21 cellular contexts compared by ENCODE assay signal in the genomic region with DNA sequence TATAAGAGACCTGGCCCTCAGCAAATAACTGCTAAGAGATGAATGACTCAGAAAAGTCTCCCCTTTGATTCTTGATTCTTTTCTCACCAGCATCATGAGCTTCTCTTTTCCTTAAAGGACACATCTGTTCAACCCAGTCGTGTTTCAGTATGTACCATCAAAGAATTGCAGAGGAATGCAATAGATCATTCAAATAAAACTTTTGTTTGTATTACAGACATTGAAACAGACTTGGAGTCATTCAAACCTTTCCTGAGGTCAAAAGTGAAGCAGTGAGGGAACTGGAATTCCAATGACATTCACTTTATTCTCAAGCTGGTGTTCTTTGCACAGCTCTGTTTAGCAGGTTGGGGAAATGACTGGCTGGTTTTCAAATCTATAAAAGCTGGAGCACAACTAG.
DNase-seq lines count a peak whose midpoint lies in the region; ATAC-seq, FAIRE-seq and TF ChIP-seq lines count a peak whose summit lies in the region.
"Had no signal": no experiment of that assay in that cellular context is flagged by ENCODE, and none has a peak within 500 bp of the region (broad histone marks: within the 10 kb centered on the region; RNA-seq: fewer than 3 reads in every experiment).

No MANE protein-coding gene starts in this region.

- H3K9me3 ChIP-seq in left ventricle myocardium inferior (replicated peaks) (no peaks in the 10 kb centered on the region), endothelial cell of umbilical vein (replicated peaks; ENCODE audit: control insufficient read depth, insufficient read depth, low read length) (no peaks in the 10 kb centered on the region)
- H3K9me3 ChIP-seq: BE2C, MG63 had no signal

- no peaks in the 10 kb centered on the region for H3K79me2 ChIP-seq in endothelial cell of umbilical vein (ENCODE audit: control insufficient read depth, insufficient read depth, low read length)

- no peaks in the 10 kb centered on the region for H3K4me1 Mint-ChIP-seq in activated CD8-positive, alpha-beta T cell treated with anti-CD3 and anti-CD28 coated beads for 36 hours (ENCODE audit: low read depth)
- H3K4me1 Mint-ChIP-seq: CD4-positive, alpha-beta memory T cell; IgD-negative memory B cell had no signal

- no peaks in the 10 kb centered on the region for H3K9me1 ChIP-seq in endothelial cell of umbilical vein (replicated peaks; ENCODE audit: control insufficient read depth, extremely low read depth, insufficient read depth, low read length)

- H3K36me3 ChIP-seq in left ventricle myocardium inferior, result no peaks in the 10 kb centered on the region
- no peaks in the 10 kb centered on the region for H3K36me3 ChIP-seq in endothelial cell of umbilical vein (ENCODE audit: control insufficient read depth in 2 of 2, extremely low read depth in 1 of 2, insufficient read depth in 2 of 2, low read length in 2 of 2)
- H3K36me3 ChIP-seq: BE2C, MG63, Peyer's patch had no signal

- dilution Hi-C loops in endothelial cell of umbilical vein (cut with MboI; ENCODE audit: extremely low pct_ligation_motif_present, low sequenced_read_pairs), result no loop called here

- H3K27me3 Mint-ChIP-seq in activated CD8-positive, alpha-beta T cell treated with anti-CD3 and anti-CD28 coated beads for 36 hours, result no peaks in the 10 kb centered on the region
- H3K27me3 Mint-ChIP-seq: CD4-positive, alpha-beta memory T cell; IgD-negative memory B cell had no signal

- no peak for ATAC-seq in left ventricle myocardium superior
- no peak for ATAC-seq in HG03095 (IDR thresholded peaks at IDR 0.05; ENCODE audit: unreplicated experiment)
- ATAC-seq in activated CD8-positive, alpha-beta T cell treated with anti-CD3 and anti-CD28 coated beads for 36 hours, result no peak

- H3K27ac ChIP-seq in left ventricle myocardium inferior (replicated peaks) (peak overlapping the region; percentile 68), endothelial cell of umbilical vein (ENCODE audit: insufficient read depth, low read depth, low read length) (no peak overlapping the region)
- H3K27ac ChIP-seq: Peyer's patch had no signal

- no peak overlapping the region for H2AFZ ChIP-seq in endothelial cell of umbilical vein (ENCODE audit: low read depth, low read length)

- H3K27me3 ChIP-seq in left ventricle myocardium inferior (ENCODE audit: low read depth), result no peaks in the 10 kb centered on the region
- no peaks in the 10 kb centered on the region for H3K27me3 ChIP-seq in endothelial cell of umbilical vein (ENCODE audit: control insufficient read depth in 2 of 2, insufficient read depth in 2 of 2, low read length in 2 of 2)
- H3K27me3 ChIP-seq: BE2C, MG63, Peyer's patch had no signal

- CTCF ChIA-PET in endothelial cell of umbilical vein (lab: Charles Lee), result interaction anchor here (1.4 kb wide), 1 partner anchor 330 kb away, joined by 3 read pairs; no protein-coding TSS in a partner anchor
- CTCF ChIA-PET in activated CD8-positive, alpha-beta T cell treated with anti-CD3 and anti-CD28 coated beads for 36 hours (lab: Charles Lee), result no interaction called here

- DNase-seq in left ventricle myocardium inferior (no peak), left ventricle myocardium superior (no peak), M059J (ENCODE audit: low read depth) (peak; percentile 6), endothelial cell of umbilical vein (ENCODE audit: low read depth, low spot score) (peak; percentile 15), superior temporal gyrus (ENCODE audit: extremely low spot score) (peak; percentile 28), NCI-H1436 treated with DMSO at 0.1 percent for 48 hours (lab: John Stamatoyannopoulos, UW) (no peak)
- no peak for DNase-seq in activated CD8-positive, alpha-beta T cell treated with anti-CD3 and anti-CD28 coated beads for 36 hours
- DNase-seq: BE2C; CD4-positive, alpha-beta memory T cell; DMS153; GF-D8; H9; Karpas-422; MG63; NCI-H1092 treated with DMSO at 0.1 percent for 48 hours; NCI-H2081; NCI-H446 treated with DMSO at 0.1 percent for 48 hours; Peyer's patch had no signal

- H3K4me3 Mint-ChIP-seq in activated CD8-positive, alpha-beta T cell treated with anti-CD3 and anti-CD28 coated beads for 36 hours, result no peak overlapping the region
- H3K4me3 Mint-ChIP-seq: CD4-positive, alpha-beta memory T cell; H9; IgD-negative memory B cell had no signal

- peaks cover 6% of the 10 kb centered on the region for H3K9me3 Mint-ChIP-seq in activated CD8-positive, alpha-beta T cell treated with anti-CD3 and anti-CD28 coated beads for 36 hours
- H3K9me3 Mint-ChIP-seq: H9 had no signal

- TF ChIP-seq CTCF in left ventricle myocardium inferior (IDR thresholded peaks at IDR 0.05; ENCODE audit: borderline replicate concordance), result no peak
- no peak for TF ChIP-seq CTCF in endothelial cell of umbilical vein (IDR thresholded peaks at IDR 0.05; ENCODE audit: extremely low read depth in 1 of 2, insufficient read depth in 1 of 2, low read depth in 1 of 2, low read length in 2 of 2)
- no peak for TF ChIP-seq CTCF in activated CD8-positive, alpha-beta T cell treated with anti-CD3 and anti-CD28 coated beads for 36 hours (IDR thresholded peaks at IDR 0.05)

- POLR2A ChIA-PET in endothelial cell of umbilical vein (lab: Charles Lee), result no interaction called here
- POLR2A ChIA-PET in activated CD8-positive, alpha-beta T cell treated with anti-CD3 and anti-CD28 coated beads for 36 hours (lab: Charles Lee), result interaction anchor here (0.7 to 0.9 kb wide), 2 partner anchors 69 to 112 kb away, joined by 3 read pairs; no protein-coding TSS in a partner anchor

- H3K4me1 ChIP-seq in left ventricle myocardium inferior (peaks cover 31% of the 10 kb centered on the region), endothelial cell of umbilical vein (ENCODE audit: control insufficient read depth, extremely low read depth, insufficient read depth, low read length) (peaks cover 6% of the 10 kb centered on the region)
- H3K4me1 ChIP-seq: Peyer's patch had no signal

- H3K4me3 ChIP-seq in left ventricle myocardium inferior (no peak overlapping the region), endothelial cell of umbilical vein (replicated peaks in 1 of 3; ENCODE audit: insufficient read depth in 1 of 3, low read depth in 1 of 3, low read length in 3 of 3) (no peak overlapping the region)
- H3K4me3 ChIP-seq: MG63, Peyer's patch had no signal

- H3K4me2 ChIP-seq in endothelial cell of umbilical vein (ENCODE audit: insufficient read depth, low read length), result no peak overlapping the region

- H3K36me3 Mint-ChIP-seq in activated CD8-positive, alpha-beta T cell treated with anti-CD3 and anti-CD28 coated beads for 36 hours (ENCODE audit: low read depth), result no peaks in the 10 kb centered on the region
- H3K36me3 Mint-ChIP-seq: CD4-positive, alpha-beta memory T cell; IgD-negative memory B cell had no signal

- H3K9ac ChIP-seq in endothelial cell of umbilical vein (replicated peaks; ENCODE audit: extremely low read depth, insufficient read depth, low read length), result no peak overlapping the region

- BruUV-seq in endothelial cell of umbilical vein (replicated peaks; lab: Mats Ljungman, UMichigan), result no TSS peak

- no peaks in the 10 kb centered on the region for H4K20me1 ChIP-seq in endothelial cell of umbilical vein (replicated peaks; ENCODE audit: control insufficient read depth, extremely low read depth, insufficient read depth, low read length)

- no peak for TF ChIP-seq POLR2A in endothelial cell of umbilical vein (IDR thresholded peaks at IDR 0.05; ENCODE audit: low read depth, low read length)

- H3K27ac Mint-ChIP-seq in activated CD8-positive, alpha-beta T cell treated with anti-CD3 and anti-CD28 coated beads for 36 hours, result no peak overlapping the region
- H3K27ac Mint-ChIP-seq: CD4-positive, alpha-beta memory T cell; H9; IgD-negative memory B cell had no signal

- intact Hi-C loops in left ventricle myocardium inferior (cut with micrococcal nuclease), result no loop called here
- intact Hi-C loops in left ventricle myocardium superior (cut with micrococcal nuclease), result no loop called here
- intact Hi-C loops in endothelial cell of umbilical vein (cut with micrococcal nuclease), result no loop called here
- intact Hi-C loops in activated CD8-positive, alpha-beta T cell treated with anti-CD3 and anti-CD28 coated beads for 36 hours (cut with micrococcal nuclease), result no loop called here

- FAIRE-seq in endothelial cell of umbilical vein (lab: Jason Lieb, UNC), result no peak
- FAIRE-seq: HTR-8/SVneo had no signal

TF ChIP-seq in endothelial cell of umbilical vein, 7 proteins besides CTCF, POLR2A, EP300 and RAD21:
- TF ChIP-seq GATA2 (IDR thresholded peaks at IDR 0.05; ENCODE audit: insufficient read depth, insufficient read length, low read depth, low read length) (no peak), MYC (IDR thresholded peaks at IDR 0.05; ENCODE audit: low read depth, low read length) (no peak), JUN (IDR thresholded peaks at IDR 0.05; ENCODE audit: borderline replicate concordance, insufficient read depth, insufficient read length, low read depth) (no peak)

Comparison
In these comparisons a context has a peak if more than half of its experiments do, and no peak if none do; other contexts are left out.
1. DNase-seq: peak in M059J (single experiment), endothelial cell of umbilical vein (single experiment) and superior temporal gyrus (single experiment); none in left ventricle myocardium inferior (single experiment), left ventricle myocardium superior (single experiment), NCI-H1436 treated with DMSO at 0.1 percent for 48 hours (single experiment) and activated CD8-positive, alpha-beta T cell treated with anti-CD3 and anti-CD28 coated beads for 36 hours (single experiment).